In genomic region chr14:33057585-33057984, GRCh38 we compare ENCODE assay signal across 24 cellular contexts.
"Had no signal": no experiment of that assay in that cellular context is flagged by ENCODE, and none has a peak within 500 bp of the region (broad histone marks: within the 10 kb centered on the region; RNA-seq: fewer than 3 reads in every experiment).

No MANE protein-coding gene starts in this region.

- H3K27me3 ChIP-seq: breast epithelium, colonic mucosa, dorsolateral prefrontal cortex, esophagus muscularis mucosa, hepatocyte, neural progenitor cell, right lobe of liver, uterus had no signal

- H3K27ac ChIP-seq: breast epithelium, colonic mucosa, dorsolateral prefrontal cortex, esophagus muscularis mucosa, hepatocyte, lower lobe of right lung, neural progenitor cell, right lobe of liver, skin epidermis, uterus had no signal

- H3K4me2 ChIP-seq: hepatocyte, neural progenitor cell had no signal

- H3K4me3 ChIP-seq: breast epithelium, colonic mucosa, dorsolateral prefrontal cortex, esophagus muscularis mucosa, hepatocyte, lower lobe of right lung, neural progenitor cell, right lobe of liver, skin epidermis, uterus had no signal

- H3K79me2 ChIP-seq: hepatocyte had no signal

- H3K9ac ChIP-seq: neural progenitor cell had no signal

- H3K4me1 ChIP-seq: breast epithelium, colonic mucosa, esophagus muscularis mucosa, lower lobe of right lung, right lobe of liver, uterus had no signal

- DNase-seq: activated CD4-positive, alpha-beta T cell treated with anti-CD3 and anti-CD28 coated beads for 36 hours; activated CD4-positive, alpha-beta T cell treated with anti-CD3 and anti-CD28 coated beads, Interleukin-2, amount 50 U/mL, for 4 hours; activated CD8-positive, alpha-beta memory T cell treated with anti-CD3 and anti-CD28 coated beads for 24 hours; activated CD8-positive, alpha-beta memory T cell treated with anti-CD3 and anti-CD28 coated beads, Interleukin-2, amount 50 U/mL, for 4 hours; activated naive CD4-positive, alpha-beta T cell; activated naive CD8-positive, alpha-beta T cell treated with anti-CD3 and anti-CD28 coated beads for 36 hours; activated T-cell treated with anti-CD3 and anti-CD28 coated beads, Interleukin-2, amount 50 U/mL, for 24 hours; colonic mucosa; dorsolateral prefrontal cortex; effector memory CD8-positive, alpha-beta T cell; glutamatergic neuron; immature natural killer cell; lower lobe of right lung; naive thymus-derived CD8-positive, alpha-beta T cell; posterior cingulate gyrus; right lobe of liver; stimulated activated CD4-positive, alpha-beta T cell treated with anti-CD3 and anti-CD28 coated beads, Interleukin-2, amount 100 ng/mL, for 24 hours; trophoblast cell; uterus had no signal

- H3K36me3 ChIP-seq: breast epithelium, colonic mucosa, esophagus muscularis mucosa, lower lobe of right lung, neural progenitor cell, right lobe of liver, uterus had no signal
